In the genomic region with DNA sequence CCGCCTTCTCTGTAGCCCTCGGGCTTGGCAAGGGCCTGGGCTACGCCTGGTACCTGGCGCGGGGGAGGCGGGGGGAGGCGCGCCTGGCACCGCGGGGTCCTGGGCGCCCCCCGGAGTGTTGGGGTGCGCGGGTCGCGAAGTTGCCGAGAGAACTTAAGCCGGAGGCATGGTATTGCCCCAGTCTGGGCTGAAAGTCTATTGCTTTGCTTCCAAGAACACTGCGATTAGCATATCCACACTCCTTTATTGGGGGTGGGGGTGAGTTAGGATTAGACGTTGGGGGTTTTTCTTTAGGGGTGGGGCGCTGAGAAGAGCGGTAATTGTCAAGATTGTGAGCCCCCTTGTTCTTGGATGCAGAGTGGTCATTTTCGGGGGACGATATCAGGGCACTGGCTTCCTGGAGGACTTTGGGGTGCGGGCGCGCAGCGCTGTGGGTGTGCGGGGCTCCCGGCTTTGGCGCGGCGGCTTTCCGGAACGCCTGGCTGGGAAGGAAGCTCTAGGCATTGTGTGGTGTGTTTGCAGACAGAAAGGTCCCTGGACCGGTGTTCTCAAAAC, we compare ENCODE assay signal across 8 cellular contexts. TPM values are rescaled to one million over a fixed set of nuclear protein-coding genes. Genes with fewer than 3 reads are reported as not detected.
DNase-seq lines count a peak whose midpoint lies in the region; ATAC-seq and TF ChIP-seq lines count a peak whose summit lies in the region.

No MANE protein-coding gene starts in this region.

- no peak for ATAC-seq in IMR-90 (ENCODE audit: low read depth)
- ATAC-seq in central memory CD8-positive, alpha-beta T cell (replicated peaks; ENCODE audit: extremely low read depth, poor library complexity, severe bottlenecking), result peak; percentile 19
- ATAC-seq in GM18520 (IDR thresholded peaks at IDR 0.05; ENCODE audit: unreplicated experiment), result no peak
- ATAC-seq in GM19023 (IDR thresholded peaks at IDR 0.05; ENCODE audit: unreplicated experiment), result no peak

- no peaks in the 10 kb centered on the region for H3K9me3 Mint-ChIP-seq in central memory CD8-positive, alpha-beta T cell

- no peak overlapping the region for H4K5ac ChIP-seq in IMR-90 (ENCODE audit: low read depth, low read length)

- H3K27ac ChIP-seq in IMR-90 (ENCODE audit: insufficient read depth, low read length), result peak overlapping the region; percentile 90
- H3K27ac ChIP-seq in mesenchymal stem cell (ENCODE audit: low read length, poor library complexity, severe bottlenecking), result peak overlapping the region; percentile 73
- H3K27ac ChIP-seq in vagina, result peak overlapping the region; percentile 80

- no peak overlapping the region for H3K27ac Mint-ChIP-seq in central memory CD8-positive, alpha-beta T cell (ENCODE audit: low read depth)

- in situ Hi-C loops in GM13976 (cut with MboI; ENCODE audit: low sequenced_read_pairs, unreplicated experiment) (no loop called here), IMR-90 (cut with MboI; ENCODE audit: low sequenced_read_pairs) (no loop called here)

- peaks cover 14% of the 10 kb centered on the region for H3K4me1 Mint-ChIP-seq in central memory CD8-positive, alpha-beta T cell

- H2BK120ac ChIP-seq in IMR-90 (ENCODE audit: low read depth, low read length), result peak overlapping the region; percentile 42; the same call in 1 of the 2 replicates
- H2BK120ac ChIP-seq in mesenchymal stem cell (ENCODE audit: low read depth, low read length), result peak overlapping the region; percentile 95

- peak overlapping the region; percentile 81 for H3K4ac ChIP-seq in IMR-90 (ENCODE audit: low read depth, low read length)
- H3K4ac ChIP-seq in mesenchymal stem cell (ENCODE audit: low read depth in 1 of 2, low read length in 2 of 2), result peak overlapping the region; percentile 81 to 89

- H4K8ac ChIP-seq in IMR-90 (ENCODE audit: low read depth in 2 of 2, low read length in 2 of 2) (peak overlapping the region; percentile 29 to 38; a peak in 2 of 4 replicates), mesenchymal stem cell (ENCODE audit: low read length) (peak overlapping the region; percentile 36)

- H2BK12ac ChIP-seq in mesenchymal stem cell (ENCODE audit: low read length in 2 of 2), result peak overlapping the region in 1 of 2 experiments; percentile 37

- H2BK5ac ChIP-seq in IMR-90 (ENCODE audit: low read depth, low read length, poor library complexity, severe bottlenecking), result peak overlapping the region; percentile 50
- peak overlapping the region; percentile 67 for H2BK5ac ChIP-seq in mesenchymal stem cell (ENCODE audit: low read depth, low read length, poor library complexity, severe bottlenecking)

- H3K27me3 ChIP-seq in IMR-90 (ENCODE audit: control insufficient read depth, insufficient read depth, low read length), result no peaks in the 10 kb centered on the region
- H3K27me3 ChIP-seq in mesenchymal stem cell (ENCODE audit: control insufficient read depth in 1 of 2, insufficient read depth in 1 of 2, low read length in 2 of 2), result no peaks in the 10 kb centered on the region
- no peaks in the 10 kb centered on the region for H3K27me3 ChIP-seq in vagina

- TF ChIP-seq CTCF in GM13976 (IDR thresholded peaks at IDR 0.05; ENCODE audit: borderline replicate concordance, control extremely low read depth, extremely low read depth, insufficient read depth, missing control alignments) (no peak), IMR-90 (conservative IDR thresholded peaks at IDR 0.05; ENCODE audit: low read depth, low read length) (no peak), vagina (IDR thresholded peaks at IDR 0.05) (no peak)

- H3K4me1 ChIP-seq in IMR-90 (ENCODE audit: control insufficient read depth, insufficient read depth, low read length), result peaks cover 12% of the 10 kb centered on the region
- peaks cover 4% of the 10 kb centered on the region for H3K4me1 ChIP-seq in mesenchymal stem cell (ENCODE audit: control insufficient read depth, insufficient read depth, low read depth, low read length)
- H3K4me1 ChIP-seq in vagina, result peaks cover 53% of the 10 kb centered on the region

- no peaks in the 10 kb centered on the region for H3K36me3 ChIP-seq in IMR-90 (ENCODE audit: control insufficient read depth, insufficient read depth, low read length)
- H3K36me3 ChIP-seq in mesenchymal stem cell (ENCODE audit: control insufficient read depth in 1 of 2, insufficient read depth in 2 of 2, low read depth in 1 of 2, low read length in 2 of 2), result no peaks in the 10 kb centered on the region
- no peaks in the 10 kb centered on the region for H3K36me3 ChIP-seq in vagina

- no peak overlapping the region for H2BK20ac ChIP-seq in IMR-90 (ENCODE audit: low read depth, low read length)

- CTCF ChIA-PET in IMR-90 (lab: Yijun Ruan, JAX), result interaction anchor here (1.0 kb wide), 2 partner anchors 10 to 150 kb away, joined by 3 read pairs; no protein-coding TSS in a partner anchor

- peak overlapping the region; percentile 34; the same call in 1 of the 2 replicates for H3K56ac ChIP-seq in IMR-90 (ENCODE audit: extremely low read depth, insufficient read depth, low read length)

- peak overlapping the region; percentile 61 for H3K4me3 Mint-ChIP-seq in central memory CD8-positive, alpha-beta T cell

- peak overlapping the region; percentile 81 for H2AK9ac ChIP-seq in IMR-90 (replicated peaks; ENCODE audit: low read depth, low read length, poor library complexity)

- intact Hi-C loops in IMR-90 (cut with micrococcal nuclease) (loop anchor here (2.0 kb wide), 2 partner anchors 64 to 234 kb away; no protein-coding TSS in a partner anchor), vagina (cut with DNase I) (no loop called here)

- H3K14ac ChIP-seq in IMR-90 (replicated peaks; ENCODE audit: low read depth, low read length), result peak overlapping the region; percentile 58
- peak overlapping the region; percentile 63 to 98 for H3K14ac ChIP-seq in mesenchymal stem cell (ENCODE audit: low read length in 2 of 2)

- H4K91ac ChIP-seq in IMR-90 (ENCODE audit: insufficient read depth, low read depth, low read length) (peak overlapping the region; percentile 11; the same call in 1 of the 2 replicates), mesenchymal stem cell (ENCODE audit: low read length) (peak overlapping the region; percentile 11)

- peaks cover 1% of the 10 kb centered on the region for H3K36me3 Mint-ChIP-seq in central memory CD8-positive, alpha-beta T cell (ENCODE audit: insufficient read depth)

- H4K20me1 ChIP-seq in IMR-90 (ENCODE audit: insufficient read depth, low read length), result peaks cover 45% of the 10 kb centered on the region

- no peak for TF ChIP-seq RAD21 in IMR-90 (IDR thresholded peaks at IDR 0.05; ENCODE audit: low read length)

- no TSS peak for BruUV-seq in IMR-90 (replicated peaks; lab: Mats Ljungman, UMichigan)

- DNase-seq in GM13976 (ENCODE audit: low spot score) (peak; percentile 38), IMR-90 (no peak), mesenchymal stem cell (no peak), vagina (ENCODE audit: extremely low spot score in 2 of 2) (no peak), NCI-H1092 treated with DMSO at 0.1 percent for 48 hours (lab: John Stamatoyannopoulos, UW) (no peak)
- no peak for DNase-seq in central memory CD8-positive, alpha-beta T cell (ENCODE audit: low spot score in 2 of 2)

- H2AK5ac ChIP-seq in IMR-90 (ENCODE audit: low read depth, low read length) (no peak overlapping the region; the same call in 1 of the 2 replicates), mesenchymal stem cell (ENCODE audit: low read length, severe bottlenecking) (no peak overlapping the region)

- H2AFZ ChIP-seq in IMR-90 (replicated peaks; ENCODE audit: low read length, poor library complexity), result peak overlapping the region; percentile 84
- no peak overlapping the region for H2AFZ ChIP-seq in mesenchymal stem cell (ENCODE audit: low read depth, low read length)

- no peak for TF ChIP-seq POLR2A in IMR-90 (IDR thresholded peaks at IDR 0.05; ENCODE audit: low read depth, low read length)
- TF ChIP-seq POLR2A in vagina (IDR thresholded peaks at IDR 0.05), result no peak

- H3K79me1 ChIP-seq in IMR-90 (ENCODE audit: low read depth in 1 of 2, low read length in 2 of 2) (peaks cover 29 to 43% of the 10 kb centered on the region in 2 experiments), mesenchymal stem cell (replicated peaks; ENCODE audit: low read length, poor library complexity, severe bottlenecking) (peaks cover 5% of the 10 kb centered on the region)

- H3K4me2 ChIP-seq in IMR-90 (ENCODE audit: low read depth, low read length) (peak overlapping the region; percentile 97), mesenchymal stem cell (ENCODE audit: low read length, poor library complexity, severe bottlenecking) (peak overlapping the region; percentile 46)

- WGBS in IMR-90 (ENCODE audit: extremely low coverage in 2 of 2, insufficient read length in 1 of 2), 2 experiments, result 0% methylated on average over 14 of the region's 36 CpGs; no CpG with 5 or more reads in 1 of the 2 experiments
- under 1% methylated on average over 34 of the region's 36 CpGs for WGBS in mesenchymal stem cell

- dilution Hi-C loops in IMR-90 (cut with HindIII; ENCODE audit: low sequenced_read_pairs, unreplicated experiment), result no loop called here

- POLR2A ChIA-PET in IMR-90 (lab: Charles Lee; ENCODE audit: unreplicated experiment), result interaction anchor here (0.7 kb wide), 1 partner anchor 150 kb away, joined by 3 read pairs; no protein-coding TSS in a partner anchor

- peaks cover 79% of the 10 kb centered on the region for H3K27me3 Mint-ChIP-seq in central memory CD8-positive, alpha-beta T cell

- no peaks in the 10 kb centered on the region for H3K9me3 ChIP-seq in IMR-90 (ENCODE audit: control insufficient read depth, insufficient read depth, low read length)
- no peaks in the 10 kb centered on the region for H3K9me3 ChIP-seq in mesenchymal stem cell (ENCODE audit: control insufficient read depth, low read length)
- H3K9me3 ChIP-seq in vagina, result no peaks in the 10 kb centered on the region

- H3K23ac ChIP-seq in IMR-90 (ENCODE audit: low read depth, low read length) (peak overlapping the region; percentile 85), mesenchymal stem cell (ENCODE audit: low read length in 2 of 2) (peak overlapping the region; percentile 2 to 84)

- peak overlapping the region; percentile 81 for H3K18ac ChIP-seq in IMR-90 (ENCODE audit: low read depth, low read length)
- peak overlapping the region; percentile 25 to 95 for H3K18ac ChIP-seq in mesenchymal stem cell (ENCODE audit: low read depth in 1 of 2, low read length in 2 of 2)

- peaks cover 5% of the 10 kb centered on the region; the same call in 1 of the 2 replicates for H3K9me1 ChIP-seq in IMR-90 (ENCODE audit: insufficient read depth, low read length)

- peak overlapping the region; percentile 87 for H3K4me3 ChIP-seq in IMR-90 (ENCODE audit: insufficient read depth, low read depth, low read length)
- H3K4me3 ChIP-seq in mesenchymal stem cell (ENCODE audit: insufficient read depth in 1 of 2, low read depth in 1 of 2, low read length in 2 of 2), result peak overlapping the region; percentile 82 to 91
- peak overlapping the region; percentile 88 to 92 for H3K4me3 ChIP-seq in vagina

- H2BK15ac ChIP-seq in IMR-90 (ENCODE audit: low read depth, low read length) (0 out of 3 replicates have a peak overlapping the region, but pooled peaks have one; percentile 38), mesenchymal stem cell (ENCODE audit: low read depth, poor library complexity, severe bottlenecking) (peak overlapping the region; percentile 98)

- H3K9ac ChIP-seq in IMR-90 (ENCODE audit: low read depth, low read length) (peak overlapping the region; percentile 87), mesenchymal stem cell (ENCODE audit: low read length) (peak overlapping the region; percentile 88)

RNA-seq across cellular contexts. Expression of a gene that starts 0.8 kb away (rescaled TPM):
- total RNA-seq in IMR-90 (2012; rRNA removed) (12.8 and 12.9 TPM in 2 replicates), vagina (61.9 TPM)
- polyA plus RNA-seq in IMR-90 (2012; rRNA removed), result 10.1 and 10.2 TPM in 2 replicates
- 3.6 and 5.0 TPM in 2 replicates for polyA plus RNA-seq in IMR-90 (2012; cell fraction: cytosol; rRNA removed)
- polyA plus RNA-seq in IMR-90 (2012; cell fraction: nucleus; rRNA removed; ENCODE audit: low replicate concordance), result 27.3 and 53.0 TPM in 2 replicates
- 28.5 TPM for polyA plus RNA-seq in mesenchymal stem cell (2013, experiment 1 of 2)
- polyA plus RNA-seq in mesenchymal stem cell (2013, experiment 2 of 2), result 26.8 TPM
